In the genomic region with DNA sequence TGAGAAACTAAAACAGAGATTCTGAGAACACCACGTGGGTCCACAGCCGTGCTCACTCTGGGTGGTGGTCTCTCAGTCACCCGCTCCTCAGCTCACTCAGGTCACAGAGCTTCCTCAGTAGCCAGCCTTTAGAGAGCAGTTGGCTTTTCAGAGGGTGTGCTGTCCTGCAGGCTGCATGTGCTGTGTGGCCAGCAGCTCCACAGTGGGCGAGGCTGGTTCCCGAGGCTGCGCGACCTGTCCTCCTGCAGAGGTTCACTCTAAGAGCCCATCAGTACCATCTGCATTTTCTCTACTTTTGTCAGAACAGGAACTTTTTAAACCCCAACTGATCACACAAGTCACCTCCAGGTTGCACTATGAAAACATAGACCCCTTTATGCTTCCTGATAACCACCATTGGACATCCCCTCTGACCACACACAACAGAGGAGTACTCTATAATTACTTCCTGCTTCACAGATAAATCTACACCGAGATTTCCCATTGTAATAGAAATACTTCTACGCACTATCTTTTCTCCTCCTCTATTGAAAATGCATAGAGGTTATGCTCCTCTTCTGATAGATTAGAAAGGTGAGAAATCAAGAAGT, we compare ENCODE assay signal across 23 cellular contexts.
A peak's percentile ranks its signal among the peaks of the same experiment; 100 is the strongest.
DNase-seq lines count a peak whose midpoint lies in the region; ATAC-seq and TF ChIP-seq lines count a peak whose summit lies in the region.
"Had no signal": no experiment of that assay in that cellular context is flagged by ENCODE, and none has a peak within 500 bp of the region (broad histone marks: within the 10 kb centered on the region; RNA-seq: fewer than 3 reads in every experiment).

No MANE protein-coding gene starts in this region.

- H3K36me3 Mint-ChIP-seq in activated T-cell treated with anti-CD3 and anti-CD28 coated beads, Interleukin-2, amount 50 U/mL, for 72 hours (ENCODE audit: insufficient read depth in 2 of 2), result no peaks in the 10 kb centered on the region
- H3K36me3 Mint-ChIP-seq in activated T-cell treated with anti-CD3 and anti-CD28 coated beads, Interleukin-2, amount 50 U/mL, for 24 hours (ENCODE audit: low read depth), result no peaks in the 10 kb centered on the region
- H3K36me3 Mint-ChIP-seq in activated CD8-positive, alpha-beta T cell treated with anti-CD3 and anti-CD28 coated beads for 36 hours (ENCODE audit: low read depth), result no peaks in the 10 kb centered on the region
- H3K36me3 Mint-ChIP-seq: activated naive CD4-positive, alpha-beta T cell treated with anti-CD3 and anti-CD28 coated beads, Interleukin-2, amount 50 U/mL, for 24 hours; CD8-positive, alpha-beta T cell; memory B cell; naive B cell had no signal

- peak in 1 of 2 donors; percentile 9 for ATAC-seq in activated T-cell treated with anti-CD3 and anti-CD28 coated beads, Interleukin-2, amount 50 U/mL, for 72 hours (replicated peaks in 1 of 2)
- ATAC-seq in HG02852 (IDR thresholded peaks at IDR 0.05; ENCODE audit: unreplicated experiment), result peak; percentile 25
- peak; percentile 10 for ATAC-seq in activated CD8-positive, alpha-beta T cell treated with anti-CD3 and anti-CD28 coated beads for 36 hours
- ATAC-seq in stimulated activated naive CD8-positive, alpha-beta T cell treated with anti-CD3 and anti-CD28 coated beads, Interleukin-15, amount 100 ng/mL, for 72 hours, result peak; percentile 45
- ATAC-seq: CD8-positive, alpha-beta T cell had no signal

- no peak for DNase-seq in activated T-cell treated with anti-CD3 and anti-CD28 coated beads, Interleukin-2, amount 50 U/mL, for 72 hours
- DNase-seq in activated T-cell treated with anti-CD3 and anti-CD28 coated beads, Interleukin-2, amount 50 U/mL, for 24 hours, result no peak
- no peak for DNase-seq in activated CD8-positive, alpha-beta T cell treated with anti-CD3 and anti-CD28 coated beads for 36 hours
- DNase-seq in stimulated activated naive CD8-positive, alpha-beta T cell treated with anti-CD3 and anti-CD28 coated beads, Interleukin-15, amount 100 ng/mL, for 72 hours, result no peak
- DNase-seq in cerebellum (ENCODE audit: low spot score) (no peak), RPMI8226 (no peak)
- no peak for DNase-seq in activated CD4-positive, alpha-beta T cell treated with anti-CD3 and anti-CD28 coated beads, Interleukin-2, amount 50 U/mL, for 48 hours
- DNase-seq: 8988T; activated T-cell treated with anti-CD3 and anti-CD28 coated beads, Interleukin-2, amount 50 U/mL, for 1 hour; DMS79; heart left ventricle; naive B cell; NCI-H526; retina; spleen; stimulated activated CD4-positive, alpha-beta T cell treated with anti-CD3 and anti-CD28 coated beads, Interleukin-4, amount 100 ng/mL, for 1 hour; T-helper 9 cell; trophoblast cell had no signal

- CTCF ChIA-PET in activated CD8-positive, alpha-beta T cell treated with anti-CD3 and anti-CD28 coated beads for 36 hours (lab: Charles Lee), result interaction anchor here (4.2 kb wide), 1 partner anchor 221 kb away, joined by 18 read pairs; no protein-coding TSS in a partner anchor

- intact Hi-C loops in activated CD8-positive, alpha-beta T cell treated with anti-CD3 and anti-CD28 coated beads for 36 hours (cut with micrococcal nuclease), result no loop called here

- POLR2A ChIA-PET in activated CD8-positive, alpha-beta T cell treated with anti-CD3 and anti-CD28 coated beads for 36 hours (lab: Charles Lee), result no interaction called here

- no peaks in the 10 kb centered on the region for H3K9me3 Mint-ChIP-seq in activated T-cell treated with anti-CD3 and anti-CD28 coated beads, Interleukin-2, amount 50 U/mL, for 72 hours
- H3K9me3 Mint-ChIP-seq in activated T-cell treated with anti-CD3 and anti-CD28 coated beads, Interleukin-2, amount 50 U/mL, for 24 hours, result no peaks in the 10 kb centered on the region
- H3K9me3 Mint-ChIP-seq in activated CD8-positive, alpha-beta T cell treated with anti-CD3 and anti-CD28 coated beads for 36 hours, result no peaks in the 10 kb centered on the region
- no peaks in the 10 kb centered on the region for H3K9me3 Mint-ChIP-seq in stimulated activated naive CD8-positive, alpha-beta T cell treated with anti-CD3 and anti-CD28 coated beads, Interleukin-15, amount 100 ng/mL, for 72 hours
- H3K9me3 Mint-ChIP-seq: activated naive CD4-positive, alpha-beta T cell treated with anti-CD3 and anti-CD28 coated beads, Interleukin-2, amount 50 U/mL, for 24 hours; CD8-positive, alpha-beta T cell; memory B cell; naive B cell; stimulated activated naive CD8-positive, alpha-beta T cell treated with anti-CD3 and anti-CD28 coated beads, Interleukin-15, Interleukin-2, amounts not matched to agents 100 ng/mL and 50 ng/mL, for 24 hours had no signal

- no peak for TF ChIP-seq CTCF in activated CD8-positive, alpha-beta T cell treated with anti-CD3 and anti-CD28 coated beads for 36 hours (IDR thresholded peaks at IDR 0.05)

- H3K27me3 Mint-ChIP-seq in activated T-cell treated with anti-CD3 and anti-CD28 coated beads, Interleukin-2, amount 50 U/mL, for 72 hours (ENCODE audit: low read depth), result no peaks in the 10 kb centered on the region
- H3K27me3 Mint-ChIP-seq in activated T-cell treated with anti-CD3 and anti-CD28 coated beads, Interleukin-2, amount 50 U/mL, for 24 hours, result no peaks in the 10 kb centered on the region
- H3K27me3 Mint-ChIP-seq in activated CD8-positive, alpha-beta T cell treated with anti-CD3 and anti-CD28 coated beads for 36 hours, result no peaks in the 10 kb centered on the region
- no peaks in the 10 kb centered on the region for H3K27me3 Mint-ChIP-seq in stimulated activated naive CD8-positive, alpha-beta T cell treated with anti-CD3 and anti-CD28 coated beads, Interleukin-15, amount 100 ng/mL, for 72 hours
- H3K27me3 Mint-ChIP-seq: activated naive CD4-positive, alpha-beta T cell treated with anti-CD3 and anti-CD28 coated beads, Interleukin-2, amount 50 U/mL, for 24 hours; memory B cell; stimulated activated naive CD8-positive, alpha-beta T cell treated with anti-CD3 and anti-CD28 coated beads, Interleukin-15, Interleukin-2, amounts not matched to agents 100 ng/mL and 50 ng/mL, for 24 hours had no signal

- no peaks in the 10 kb centered on the region for H3K4me1 Mint-ChIP-seq in activated T-cell treated with anti-CD3 and anti-CD28 coated beads, Interleukin-2, amount 50 U/mL, for 72 hours (ENCODE audit: low read depth)
- peaks cover 8% of the 10 kb centered on the region for H3K4me1 Mint-ChIP-seq in activated T-cell treated with anti-CD3 and anti-CD28 coated beads, Interleukin-2, amount 50 U/mL, for 24 hours (ENCODE audit: low read depth)
- peaks cover 17% of the 10 kb centered on the region for H3K4me1 Mint-ChIP-seq in activated CD8-positive, alpha-beta T cell treated with anti-CD3 and anti-CD28 coated beads for 36 hours (ENCODE audit: low read depth)
- H3K4me1 Mint-ChIP-seq in stimulated activated naive CD8-positive, alpha-beta T cell treated with anti-CD3 and anti-CD28 coated beads, Interleukin-15, amount 100 ng/mL, for 72 hours, result peaks cover 21% of the 10 kb centered on the region
- H3K4me1 Mint-ChIP-seq: memory B cell, naive B cell had no signal

- H3K27ac Mint-ChIP-seq in activated T-cell treated with anti-CD3 and anti-CD28 coated beads, Interleukin-2, amount 50 U/mL, for 72 hours, result peak overlapping the region; percentile 2
- no peak overlapping the region for H3K27ac Mint-ChIP-seq in activated T-cell treated with anti-CD3 and anti-CD28 coated beads, Interleukin-2, amount 50 U/mL, for 24 hours
- no peak overlapping the region for H3K27ac Mint-ChIP-seq in activated CD8-positive, alpha-beta T cell treated with anti-CD3 and anti-CD28 coated beads for 36 hours
- H3K27ac Mint-ChIP-seq in stimulated activated naive CD8-positive, alpha-beta T cell treated with anti-CD3 and anti-CD28 coated beads, Interleukin-15, amount 100 ng/mL, for 72 hours, result peak overlapping the region in 1 of 2 donors; percentile 32
- H3K27ac Mint-ChIP-seq: activated naive CD4-positive, alpha-beta T cell treated with anti-CD3 and anti-CD28 coated beads, Interleukin-2, amount 50 U/mL, for 24 hours; CD8-positive, alpha-beta T cell; memory B cell; stimulated activated naive CD8-positive, alpha-beta T cell treated with anti-CD3 and anti-CD28 coated beads, Interleukin-15, Interleukin-2, amounts not matched to agents 100 ng/mL and 50 ng/mL, for 24 hours had no signal

- no peak overlapping the region for H3K4me3 Mint-ChIP-seq in activated T-cell treated with anti-CD3 and anti-CD28 coated beads, Interleukin-2, amount 50 U/mL, for 72 hours
- H3K4me3 Mint-ChIP-seq in activated T-cell treated with anti-CD3 and anti-CD28 coated beads, Interleukin-2, amount 50 U/mL, for 24 hours, result no peak overlapping the region
- H3K4me3 Mint-ChIP-seq in activated CD8-positive, alpha-beta T cell treated with anti-CD3 and anti-CD28 coated beads for 36 hours, result no peak overlapping the region
- peak overlapping the region in 1 of 2 donors; percentile 39 for H3K4me3 Mint-ChIP-seq in stimulated activated naive CD8-positive, alpha-beta T cell treated with anti-CD3 and anti-CD28 coated beads, Interleukin-15, amount 100 ng/mL, for 72 hours
- H3K4me3 Mint-ChIP-seq: activated naive CD4-positive, alpha-beta T cell treated with anti-CD3 and anti-CD28 coated beads, Interleukin-2, amount 50 U/mL, for 24 hours; CD8-positive, alpha-beta T cell; memory B cell; naive B cell; stimulated activated naive CD8-positive, alpha-beta T cell treated with anti-CD3 and anti-CD28 coated beads, Interleukin-15, Interleukin-2, amounts not matched to agents 100 ng/mL and 50 ng/mL, for 24 hours had no signal
